In genomic region chr15:64989331-64990167, GRCh38 we compare ENCODE assay signal across 1 cellular context.
TF ChIP-seq lines count a peak whose summit lies in the region.

A gene with protein sequence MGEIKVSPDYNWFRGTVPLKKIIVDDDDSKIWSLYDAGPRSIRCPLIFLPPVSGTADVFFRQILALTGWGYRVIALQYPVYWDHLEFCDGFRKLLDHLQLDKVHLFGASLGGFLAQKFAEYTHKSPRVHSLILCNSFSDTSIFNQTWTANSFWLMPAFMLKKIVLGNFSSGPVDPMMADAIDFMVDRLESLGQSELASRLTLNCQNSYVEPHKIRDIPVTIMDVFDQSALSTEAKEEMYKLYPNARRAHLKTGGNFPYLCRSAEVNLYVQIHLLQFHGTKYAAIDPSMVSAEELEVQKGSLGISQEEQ (minus strand): TSS chr15:64989914. CDS start chr15:64983569, 6,345 bp downstream.

TF ChIP-seq in GM12878, 131 proteins besides CTCF, POLR2A, EP300 and RAD21 (continued from another document and continues in another):
- TF ChIP-seq, protein P1, sequence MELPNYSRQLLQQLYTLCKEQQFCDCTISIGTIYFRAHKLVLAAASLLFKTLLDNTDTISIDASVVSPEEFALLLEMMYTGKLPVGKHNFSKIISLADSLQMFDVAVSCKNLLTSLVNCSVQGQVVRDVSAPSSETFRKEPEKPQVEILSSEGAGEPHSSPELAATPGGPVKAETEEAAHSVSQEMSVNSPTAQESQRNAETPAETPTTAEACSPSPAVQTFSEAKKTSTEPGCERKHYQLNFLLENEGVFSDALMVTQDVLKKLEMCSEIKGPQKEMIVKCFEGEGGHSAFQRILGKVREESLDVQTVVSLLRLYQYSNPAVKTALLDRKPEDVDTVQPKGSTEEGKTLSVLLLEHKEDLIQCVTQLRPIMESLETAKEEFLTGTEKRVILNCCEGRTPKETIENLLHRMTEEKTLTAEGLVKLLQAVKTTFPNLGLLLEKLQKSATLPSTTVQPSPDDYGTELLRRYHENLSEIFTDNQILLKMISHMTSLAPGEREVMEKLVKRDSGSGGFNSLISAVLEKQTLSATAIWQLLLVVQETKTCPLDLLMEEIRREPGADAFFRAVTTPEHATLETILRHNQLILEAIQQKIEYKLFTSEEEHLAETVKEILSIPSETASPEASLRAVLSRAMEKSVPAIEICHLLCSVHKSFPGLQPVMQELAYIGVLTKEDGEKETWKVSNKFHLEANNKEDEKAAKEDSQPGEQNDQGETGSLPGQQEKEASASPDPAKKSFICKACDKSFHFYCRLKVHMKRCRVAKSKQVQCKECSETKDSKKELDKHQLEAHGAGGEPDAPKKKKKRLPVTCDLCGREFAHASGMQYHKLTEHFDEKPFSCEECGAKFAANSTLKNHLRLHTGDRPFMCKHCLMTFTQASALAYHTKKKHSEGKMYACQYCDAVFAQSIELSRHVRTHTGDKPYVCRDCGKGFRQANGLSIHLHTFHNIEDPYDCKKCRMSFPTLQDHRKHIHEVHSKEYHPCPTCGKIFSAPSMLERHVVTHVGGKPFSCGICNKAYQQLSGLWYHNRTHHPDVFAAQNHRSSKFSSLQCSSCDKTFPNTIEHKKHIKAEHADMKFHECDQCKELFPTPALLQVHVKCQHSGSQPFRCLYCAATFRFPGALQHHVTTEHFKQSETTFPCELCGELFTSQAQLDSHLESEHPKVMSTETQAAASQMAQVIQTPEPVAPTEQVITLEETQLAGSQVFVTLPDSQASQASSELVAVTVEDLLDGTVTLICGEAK (IDR thresholded peaks at IDR 0.05; ENCODE audit: borderline replicate concordance) = no peak
- TF ChIP-seq BACH1 (IDR thresholded peaks at IDR 0.05; ENCODE audit: borderline replicate concordance) (peak; percentile 97), DPF2 (IDR thresholded peaks at IDR 0.05) (peak; percentile 96), SIX5 (IDR thresholded peaks at IDR 0.05; ENCODE audit: low read depth, low read length, severe bottlenecking) (no peak), BCL3 (IDR thresholded peaks at IDR 0.05; ENCODE audit: borderline replicate concordance, insufficient read depth, low read depth, low read length, poor library complexity, severe bottlenecking) (peak; percentile 39), EED (IDR thresholded peaks at IDR 0.05; ENCODE audit: low read depth) (peak; percentile 62), SMARCA5 (IDR thresholded peaks at IDR 0.05) (peak; percentile 97), KDM1A (IDR thresholded peaks at IDR 0.05; ENCODE audit: borderline replicate concordance) (no peak), RUNX3 (IDR thresholded peaks at IDR 0.05; ENCODE audit: low read length) (peak; percentile 46; the same call in 1 of the 2 replicates), SMAD5 (IDR thresholded peaks at IDR 0.05; ENCODE audit: low read depth) (no peak), E4F1 (IDR thresholded peaks at IDR 0.05; ENCODE audit: borderline replicate concordance, partially characterized antibody) (peak; percentile 72), TCF3 (IDR thresholded peaks at IDR 0.05; ENCODE audit: borderline replicate concordance, insufficient read depth, low read depth, low read length) (0 out of 2 replicates have a peak, but pooled peaks have one; percentile 66), CHD1 (IDR thresholded peaks at IDR 0.05; ENCODE audit: low read depth, low read length) (no peak), NBN (IDR thresholded peaks at IDR 0.05) (peak; percentile 57), SP1 (IDR thresholded peaks at IDR 0.05; ENCODE audit: low read depth, low read length) (peak; percentile 74), ZNF384 (IDR thresholded peaks at IDR 0.05; ENCODE audit: borderline replicate concordance, low read depth, low read length) (no peak), ZNF592 (IDR thresholded peaks at IDR 0.05) (0 out of 2 replicates have a peak, but pooled peaks have one; percentile 64), BHLHE40 (IDR thresholded peaks at IDR 0.05; ENCODE audit: borderline replicate concordance in 1 of 2, low read depth in 2 of 2, low read length in 1 of 2) (peak; percentile 96 to 99), ETV6 (conservative IDR thresholded peaks at IDR 0.05 in 1 of 2, IDR thresholded peaks at IDR 0.05 in 1 of 2; ENCODE audit: borderline replicate concordance in 1 of 2, low read depth in 1 of 2) (0 out of 4 replicates have a peak, but pooled peaks of 1 of the 2 experiments have one; percentile 58), MYB (IDR thresholded peaks at IDR 0.05; ENCODE audit: borderline replicate concordance, low read depth, low read length) (no peak), EGR1 (IDR thresholded peaks at IDR 0.05; ENCODE audit: borderline replicate concordance in 1 of 2, low read depth in 2 of 2, low read length in 2 of 2) (peak; percentile 34 to 39), TBL1XR1 (IDR thresholded peaks at IDR 0.05; ENCODE audit: low read depth, low read length) (peak; percentile 63), HDGF (IDR thresholded peaks at IDR 0.05) (peak; percentile 59), NR2C1 (IDR thresholded peaks at IDR 0.05) (peak; percentile 63), ZBTB33 (IDR thresholded peaks at IDR 0.05) (no peak; the same call in 1 of the 2 replicates), WRNIP1 (IDR thresholded peaks at IDR 0.05; ENCODE audit: borderline replicate concordance, low read depth, low read length) (no peak), ZNF687 (IDR thresholded peaks at IDR 0.05) (peak; percentile 83), GABPA (IDR thresholded peaks at IDR 0.05; ENCODE audit: low read depth) (no peak), BCL11A (IDR thresholded peaks at IDR 0.05; ENCODE audit: low read depth, low read length) (peak; percentile 40; the same call in 1 of the 2 replicates), GATAD2B (conservative IDR thresholded peaks at IDR 0.05; ENCODE audit: low read depth) (peak; percentile 99)
- TF ChIP-seq, protein P2, sequence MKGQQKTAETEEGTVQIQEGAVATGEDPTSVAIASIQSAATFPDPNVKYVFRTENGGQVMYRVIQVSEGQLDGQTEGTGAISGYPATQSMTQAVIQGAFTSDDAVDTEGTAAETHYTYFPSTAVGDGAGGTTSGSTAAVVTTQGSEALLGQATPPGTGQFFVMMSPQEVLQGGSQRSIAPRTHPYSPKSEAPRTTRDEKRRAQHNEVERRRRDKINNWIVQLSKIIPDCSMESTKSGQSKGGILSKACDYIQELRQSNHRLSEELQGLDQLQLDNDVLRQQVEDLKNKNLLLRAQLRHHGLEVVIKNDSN (IDR thresholded peaks at IDR 0.05; ENCODE audit: borderline replicate concordance, extremely low read length, insufficient read depth, low read depth, low read length) = peak; percentile 97
- TF ChIP-seq, protein P3, sequence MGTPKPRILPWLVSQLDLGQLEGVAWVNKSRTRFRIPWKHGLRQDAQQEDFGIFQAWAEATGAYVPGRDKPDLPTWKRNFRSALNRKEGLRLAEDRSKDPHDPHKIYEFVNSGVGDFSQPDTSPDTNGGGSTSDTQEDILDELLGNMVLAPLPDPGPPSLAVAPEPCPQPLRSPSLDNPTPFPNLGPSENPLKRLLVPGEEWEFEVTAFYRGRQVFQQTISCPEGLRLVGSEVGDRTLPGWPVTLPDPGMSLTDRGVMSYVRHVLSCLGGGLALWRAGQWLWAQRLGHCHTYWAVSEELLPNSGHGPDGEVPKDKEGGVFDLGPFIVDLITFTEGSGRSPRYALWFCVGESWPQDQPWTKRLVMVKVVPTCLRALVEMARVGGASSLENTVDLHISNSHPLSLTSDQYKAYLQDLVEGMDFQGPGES (IDR thresholded peaks at IDR 0.05) = no peak; the same call in 1 of the 2 replicates
- TF ChIP-seq, protein P4, sequence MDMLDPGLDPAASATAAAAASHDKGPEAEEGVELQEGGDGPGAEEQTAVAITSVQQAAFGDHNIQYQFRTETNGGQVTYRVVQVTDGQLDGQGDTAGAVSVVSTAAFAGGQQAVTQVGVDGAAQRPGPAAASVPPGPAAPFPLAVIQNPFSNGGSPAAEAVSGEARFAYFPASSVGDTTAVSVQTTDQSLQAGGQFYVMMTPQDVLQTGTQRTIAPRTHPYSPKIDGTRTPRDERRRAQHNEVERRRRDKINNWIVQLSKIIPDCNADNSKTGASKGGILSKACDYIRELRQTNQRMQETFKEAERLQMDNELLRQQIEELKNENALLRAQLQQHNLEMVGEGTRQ (IDR thresholded peaks at IDR 0.05; ENCODE audit: borderline replicate concordance, low read depth, low read length) = peak; percentile 91
